ENCODE assay signal across 1 cellular context in genomic region chr10:86775056-86775858, GRCh38.
TF ChIP-seq lines count a peak whose summit lies in the region.

No MANE protein-coding gene starts in this region.

TF ChIP-seq in GM12878, 131 proteins besides CTCF, POLR2A, EP300 and RAD21 (continued from another document):
- no peak for TF ChIP-seq ZBTB4 (CRISPR knock-in tag; IDR thresholded peaks at IDR 0.05)
- TF ChIP-seq IRF4 (IDR thresholded peaks at IDR 0.05; ENCODE audit: low read depth, low read length) = 0 out of 2 replicates have a peak, but pooled peaks have one; percentile 18
- peak; percentile 50; the same call in 1 of the 2 replicates for TF ChIP-seq RUNX3 (IDR thresholded peaks at IDR 0.05; ENCODE audit: low read length)
- peak; percentile 92 for TF ChIP-seq EED (IDR thresholded peaks at IDR 0.05; ENCODE audit: low read depth)
- no peak; the same call in 1 of the 2 replicates for TF ChIP-seq ATF2 (IDR thresholded peaks at IDR 0.05; ENCODE audit: low read length)
- 0 out of 2 replicates have a peak, but pooled peaks have one; percentile 29 for TF ChIP-seq IKZF1 (conservative IDR thresholded peaks at IDR 0.05)
- peak; percentile 38 to 63; a peak in 3 of 4 replicates for TF ChIP-seq IKZF2 (IDR thresholded peaks at IDR 0.05)
- 0 out of 2 replicates have a peak, but pooled peaks have one; percentile 8 for TF ChIP-seq MEF2A (IDR thresholded peaks at IDR 0.05; ENCODE audit: insufficient read depth, low read depth, low read length)
- peak; percentile 59; the same call in 1 of the 2 replicates for TF ChIP-seq NFIC (IDR thresholded peaks at IDR 0.05; ENCODE audit: low read depth, low read length)
- 0 out of 2 replicates have a peak, but pooled peaks have one; percentile 35 for TF ChIP-seq ZBED1 (IDR thresholded peaks at IDR 0.05; ENCODE audit: borderline replicate concordance)
- TF ChIP-seq ZNF622 (IDR thresholded peaks at IDR 0.05) = no peak
- no peak for TF ChIP-seq MYB (IDR thresholded peaks at IDR 0.05; ENCODE audit: borderline replicate concordance, low read depth, low read length)
